Comparison of ENCODE assay signal across 13 cellular contexts in genomic region chr5:180172447-180173197, GRCh38. TPM values are rescaled to one million over a fixed set of nuclear protein-coding genes. Genes with fewer than 3 reads are reported as not detected.
A peak's percentile ranks its signal among the peaks of the same experiment; 100 is the strongest.
DNase-seq lines count a peak whose midpoint lies in the region; ATAC-seq and TF ChIP-seq lines count a peak whose summit lies in the region.
"Had no signal": no experiment of that assay in that cellular context is flagged by ENCODE, and none has a peak within 500 bp of the region (broad histone marks: within the 10 kb centered on the region; RNA-seq: fewer than 3 reads in every experiment).

No MANE protein-coding gene starts in this region.

- ATAC-seq in GM19023 (IDR thresholded peaks at IDR 0.05; ENCODE audit: unreplicated experiment) = no peak
- ATAC-seq: stimulated activated memory B cell treated with anti-CD40 and anti-IgM and Interleukin-4, amounts not matched to agents 10 μg/mL and 1 μg/mL and 100 μg/mL, for 72 hours had no signal

- H3K4me2 ChIP-seq in smooth muscle cell = no peak overlapping the region

- H3K4me3 ChIP-seq in smooth muscle cell = no peak overlapping the region

- H3K79me2 ChIP-seq in smooth muscle cell (ENCODE audit: low read depth) = no peaks in the 10 kb centered on the region

- no peaks in the 10 kb centered on the region for H4K20me1 ChIP-seq in smooth muscle cell (ENCODE audit: low read depth)

- peaks cover 3% of the 10 kb centered on the region for H3K4me1 ChIP-seq in smooth muscle cell (ENCODE audit: low read depth)

- H3K27me3 ChIP-seq in smooth muscle cell (ENCODE audit: low read depth) = no peaks in the 10 kb centered on the region

- WGBS in smooth muscle cell (ENCODE audit: low lambda C conversion rate) = 75% methylated on average over 11 of the region's 11 CpGs

- peak; percentile 88 for DNase-seq in DMS 273 (lab: John Stamatoyannopoulos, UW; ENCODE audit: unreplicated experiment)
- peak; percentile 20 for DNase-seq in NCI-H2171 (lab: John Stamatoyannopoulos, UW)
- DNase-seq in stimulated activated CD4-positive, alpha-beta T cell treated with anti-CD3 and anti-CD28 coated beads, Interleukin-15, amount 100 ng/mL, for 24 hours = no peak
- DNase-seq in smooth muscle cell (lab: John Stamatoyannopoulos, UW; ENCODE audit: unreplicated experiment) = no peak
- no peak for DNase-seq in DMS53 treated with DMSO at 0.1 percent for 48 hours (lab: John Stamatoyannopoulos, UW; ENCODE audit: unreplicated experiment)
- DNase-seq: activated CD4-positive, alpha-beta T cell treated with anti-CD3 and anti-CD28 coated beads, Interleukin-2, amount 50 U/mL, for 48 hours; activated naive CD4-positive, alpha-beta T cell treated with anti-CD3 and anti-CD28 coated beads, Interleukin-2, amount 50 U/mL, for 16 hours; CD8-positive, alpha-beta memory T cell; NCI-H2107 had no signal

- H3K27ac Mint-ChIP-seq in dendritic cell treated with granulocyte-macrophage colony-stimulating factor and Interleukin-4, amounts not matched to agents 40 ng/mL and 50 ng/mL, for 4 days = peak overlapping the region; percentile 9
- peak overlapping the region; percentile 17 to 82 (median 78) for H3K27ac Mint-ChIP-seq in nephron
- H3K27ac Mint-ChIP-seq: CD8-positive, alpha-beta memory T cell; stimulated activated memory B cell treated with anti-CD40 and anti-IgM and Interleukin-4, amounts not matched to agents 10 μg/mL and 1 μg/mL and 100 μg/mL, for 72 hours had no signal

- intact Hi-C loops in dendritic cell treated with granulocyte-macrophage colony-stimulating factor and Interleukin-4, amounts not matched to agents 40 ng/mL and 50 ng/mL, for 4 days (cut with micrococcal nuclease) = no loop called here

- no peaks in the 10 kb centered on the region for H3F3A ChIP-seq in smooth muscle cell (ENCODE audit: low read depth)

- no peak overlapping the region for H3K9ac ChIP-seq in smooth muscle cell (ENCODE audit: low read depth)

- H3K4me1 Mint-ChIP-seq in dendritic cell treated with granulocyte-macrophage colony-stimulating factor and Interleukin-4, amounts not matched to agents 40 ng/mL and 50 ng/mL, for 4 days (ENCODE audit: low read depth) = peaks cover 31% of the 10 kb centered on the region
- H3K4me1 Mint-ChIP-seq in nephron = peaks cover 56% of the 10 kb centered on the region
- H3K4me1 Mint-ChIP-seq: CD8-positive, alpha-beta memory T cell; stimulated activated memory B cell treated with anti-CD40 and anti-IgM and Interleukin-4, amounts not matched to agents 10 μg/mL and 1 μg/mL and 100 μg/mL, for 72 hours had no signal

- no peaks in the 10 kb centered on the region for H3K9me3 Mint-ChIP-seq in dendritic cell treated with granulocyte-macrophage colony-stimulating factor and Interleukin-4, amounts not matched to agents 40 ng/mL and 50 ng/mL, for 4 days
- H3K9me3 Mint-ChIP-seq in nephron = no peaks in the 10 kb centered on the region
- H3K9me3 Mint-ChIP-seq: CD8-positive, alpha-beta memory T cell; stimulated activated memory B cell treated with anti-CD40 and anti-IgM and Interleukin-4, amounts not matched to agents 10 μg/mL and 1 μg/mL and 100 μg/mL, for 72 hours had no signal

- no peak for TF ChIP-seq CTCF in nephron (IDR thresholded peaks at IDR 0.05; ENCODE audit: unreplicated experiment in 3 of 3)
- no peak for TF ChIP-seq CTCF in smooth muscle cell (IDR thresholded peaks at IDR 0.05; ENCODE audit: borderline replicate concordance, insufficient read depth, poor library complexity, severe bottlenecking)

- no peaks in the 10 kb centered on the region for H3K36me3 ChIP-seq in smooth muscle cell (ENCODE audit: low read depth)

- no peak overlapping the region for H3K4me3 Mint-ChIP-seq in dendritic cell treated with granulocyte-macrophage colony-stimulating factor and Interleukin-4, amounts not matched to agents 40 ng/mL and 50 ng/mL, for 4 days
- no peak overlapping the region for H3K4me3 Mint-ChIP-seq in nephron
- H3K4me3 Mint-ChIP-seq: CD8-positive, alpha-beta memory T cell; stimulated activated memory B cell treated with anti-CD40 and anti-IgM and Interleukin-4, amounts not matched to agents 10 μg/mL and 1 μg/mL and 100 μg/mL, for 72 hours had no signal

- H3K27ac ChIP-seq in smooth muscle cell (ENCODE audit: low read depth) = no peak overlapping the region

- no peaks in the 10 kb centered on the region for H3K9me3 ChIP-seq in smooth muscle cell (replicated peaks; ENCODE audit: low read depth)

- no peak overlapping the region for H2AFZ ChIP-seq in smooth muscle cell (ENCODE audit: low read depth)

- H3K36me3 Mint-ChIP-seq in dendritic cell treated with granulocyte-macrophage colony-stimulating factor and Interleukin-4, amounts not matched to agents 40 ng/mL and 50 ng/mL, for 4 days (ENCODE audit: low read depth) = no peaks in the 10 kb centered on the region
- no peaks in the 10 kb centered on the region for H3K36me3 Mint-ChIP-seq in nephron (ENCODE audit: low read depth)
- H3K36me3 Mint-ChIP-seq: CD8-positive, alpha-beta memory T cell; stimulated activated memory B cell treated with anti-CD40 and anti-IgM and Interleukin-4, amounts not matched to agents 10 μg/mL and 1 μg/mL and 100 μg/mL, for 72 hours had no signal

- peaks cover 16% of the 10 kb centered on the region for H3K27me3 Mint-ChIP-seq in dendritic cell treated with granulocyte-macrophage colony-stimulating factor and Interleukin-4, amounts not matched to agents 40 ng/mL and 50 ng/mL, for 4 days
- H3K27me3 Mint-ChIP-seq in nephron (ENCODE audit: low read depth) = peaks cover 3% of the 10 kb centered on the region

RNA-seq across cellular contexts. Expression of gene RASGEF1C, which starts 36.4 kb away (rescaled TPM):
- total RNA-seq in smooth muscle cell = 0.81 TPM in 1 of 2 replicates, not detected in the other
- 0.14 and 0.25 TPM in 2 replicates for polyA plus RNA-seq in smooth muscle cell
- total RNA-seq: CD8-positive, alpha-beta memory T cell had no signal
- polyA plus RNA-seq: CD8-positive, alpha-beta memory T cell had no signal

Comparison
In these comparisons a context has a peak if more than half of its experiments do, and no peak if none do; other contexts are left out.
1. DNase-seq: peak in DMS 273 (single experiment) and NCI-H2171 (single experiment); none in stimulated activated CD4-positive, alpha-beta T cell treated with anti-CD3 and anti-CD28 coated beads, Interleukin-15, amount 100 ng/mL, for 24 hours (single experiment), smooth muscle cell (single experiment) and DMS53 treated with DMSO at 0.1 percent for 48 hours (single experiment).